Comparison of ENCODE assay signal across 8 cellular contexts in the genomic region with DNA sequence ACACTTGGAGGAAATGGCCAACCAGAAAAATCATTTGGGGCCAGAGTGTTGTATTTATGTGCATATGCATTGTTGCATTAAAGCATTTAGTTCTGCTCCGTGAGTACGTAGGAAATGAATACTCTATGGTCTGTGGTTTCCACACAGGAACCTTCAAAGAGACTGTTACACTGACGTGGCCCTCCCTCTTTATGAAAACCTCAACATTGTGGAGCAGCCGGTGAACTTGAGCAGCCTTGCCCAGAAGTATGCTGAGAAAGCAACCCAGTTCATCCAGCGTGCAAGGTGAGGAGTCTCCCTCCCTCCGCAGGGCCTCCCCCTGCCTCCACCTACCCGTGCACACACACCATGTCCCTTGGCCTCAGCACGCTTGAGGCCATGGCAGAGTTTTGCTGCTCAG.
A peak's percentile ranks its signal among the peaks of the same experiment; 100 is the strongest.
DNase-seq lines count a peak whose midpoint lies in the region; ATAC-seq, FAIRE-seq and TF ChIP-seq lines count a peak whose summit lies in the region.

No MANE protein-coding gene starts in this region.

- no peak overlapping the region for H3K4me3 Mint-ChIP-seq in Calu3 (ENCODE audit: low read depth, unreplicated experiment)

- no peaks in the 10 kb centered on the region for H3K4me1 Mint-ChIP-seq in Calu3 (ENCODE audit: low read depth, unreplicated experiment)

- H3K9ac ChIP-seq in kidney (ENCODE audit: low read length in 2 of 2): no peak overlapping the region

- TF ChIP-seq CTCF in Calu3 (IDR thresholded peaks at IDR 0.05; ENCODE audit: unreplicated experiment): no peak
- TF ChIP-seq CTCF in kidney (IDR thresholded peaks at IDR 0.05; ENCODE audit: borderline replicate concordance, extremely low read depth, insufficient read depth): no peak

- no peaks in the 10 kb centered on the region for H3K27me3 Mint-ChIP-seq in Calu3 (ENCODE audit: unreplicated experiment)

- no peaks in the 10 kb centered on the region for H3K36me3 ChIP-seq in kidney (ENCODE audit: control insufficient read depth in 1 of 2, insufficient read depth in 2 of 2, low read length in 2 of 2)

- H3K9me3 ChIP-seq in kidney (ENCODE audit: control insufficient read depth in 1 of 2, low read length in 2 of 2): no peaks in the 10 kb centered on the region

- H3K4me3 ChIP-seq in kidney (ENCODE audit: low read length in 2 of 2): no peak overlapping the region

- no peak overlapping the region for H3K27ac Mint-ChIP-seq in Calu3 (ENCODE audit: unreplicated experiment)

- ATAC-seq in GM19025 (IDR thresholded peaks at IDR 0.05; ENCODE audit: low read depth, unreplicated experiment): peak; percentile 86
- peak; percentile 84 for ATAC-seq in HG03521 (IDR thresholded peaks at IDR 0.05; ENCODE audit: unreplicated experiment)

- FAIRE-seq in kidney (lab: Jason Lieb, UNC): no peak

- H3K36me3 Mint-ChIP-seq in Calu3 (ENCODE audit: insufficient read depth, unreplicated experiment): no peaks in the 10 kb centered on the region

- no peaks in the 10 kb centered on the region for H3K9me3 Mint-ChIP-seq in Calu3 (ENCODE audit: low read depth, unreplicated experiment)

- no peaks in the 10 kb centered on the region for H3K4me1 ChIP-seq in kidney (ENCODE audit: control insufficient read depth in 1 of 2, insufficient read depth in 1 of 2, low read depth in 1 of 2, low read length in 2 of 2)

- peak; percentile 78 for DNase-seq in activated CD8-positive, alpha-beta memory T cell treated with anti-CD3 and anti-CD28 coated beads for 24 hours
- DNase-seq in mucosa of gallbladder (ENCODE audit: low spot score): peak; percentile 13
- no peak for DNase-seq in NCI-H1417 treated with DMSO at 0.1 percent for 48 hours (lab: John Stamatoyannopoulos, UW)
- no peak for DNase-seq in OCI-M1 (lab: John Stamatoyannopoulos, UW)
- DNase-seq in Calu3: no peak
- DNase-seq in kidney: no peak

- H3K27ac ChIP-seq in kidney (ENCODE audit: low read depth in 2 of 2, low read length in 2 of 2): no peak overlapping the region

- BruUV-seq in Calu3 (replicated peaks; lab: Mats Ljungman, UMichigan): no TSS peak

- CTCF ChIA-PET in Calu3 (lab: Charles Lee): interaction anchor here (0.9 kb wide), 1 partner anchor 24 kb away, joined by 3 read pairs; no protein-coding TSS in a partner anchor

- intact Hi-C loops in Calu3 (cut with micrococcal nuclease; ENCODE audit: unreplicated experiment): no loop called here
- intact Hi-C loops in kidney (cut with DNase I): no loop called here

Comparison
In these comparisons a context has a peak if more than half of its experiments do, and no peak if none do; other contexts are left out.
1. DNase-seq: peak in activated CD8-positive, alpha-beta memory T cell treated with anti-CD3 and anti-CD28 coated beads for 24 hours (single experiment) and mucosa of gallbladder (single experiment); none in NCI-H1417 treated with DMSO at 0.1 percent for 48 hours (single experiment), OCI-M1 (single experiment), Calu3 (single experiment) and kidney (single experiment).